ENCODE assay signal across 14 cellular contexts in the genomic region with DNA sequence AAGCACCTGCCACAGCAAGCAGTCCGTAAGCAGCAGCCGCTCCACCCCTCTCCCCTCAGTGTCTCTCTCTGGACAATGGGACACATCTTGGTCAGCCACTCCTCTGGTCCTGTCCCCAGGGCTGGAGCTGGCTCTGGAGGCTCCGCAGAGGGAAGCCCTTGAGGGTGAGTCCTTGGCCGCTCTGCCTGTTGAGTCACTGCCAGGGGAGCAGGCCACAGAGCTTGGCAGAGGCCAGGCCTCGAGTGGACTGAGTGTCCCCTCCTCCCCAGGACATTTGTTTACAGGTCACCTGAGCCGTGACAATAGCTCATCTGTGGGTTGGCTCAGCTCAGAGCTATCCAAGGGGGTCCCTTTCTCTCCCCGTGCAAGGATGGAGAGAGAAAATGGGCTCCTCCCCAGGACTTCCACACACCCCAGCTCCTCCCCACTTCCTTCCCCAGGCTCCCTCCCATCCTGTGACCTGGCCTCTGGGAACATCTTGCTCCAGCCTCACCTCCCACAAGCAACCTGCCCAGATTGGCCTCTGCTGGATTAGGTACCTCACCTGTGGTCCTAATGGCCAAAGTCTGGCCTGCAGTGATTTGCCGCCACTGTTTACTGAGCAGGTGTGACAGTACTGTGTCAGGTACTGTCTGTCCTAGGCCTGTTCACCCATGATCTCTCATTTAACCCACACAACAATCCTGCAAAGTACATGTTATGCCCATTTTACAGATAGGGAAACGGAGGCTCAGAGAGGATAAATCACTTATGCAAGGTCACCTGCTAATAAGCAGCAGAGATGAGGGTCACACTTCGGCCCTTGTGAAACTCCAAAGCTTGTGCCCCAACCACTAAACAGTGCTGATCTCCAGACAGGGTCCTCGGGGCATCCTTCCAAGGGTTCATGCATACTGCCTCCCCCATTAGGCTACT. TPM values are rescaled to one million over a fixed set of nuclear protein-coding genes. Genes with fewer than 3 reads are reported as not detected.
DNase-seq lines count a peak whose midpoint lies in the region; ATAC-seq and TF ChIP-seq lines count a peak whose summit lies in the region.
"Had no signal": no experiment of that assay in that cellular context is flagged by ENCODE, and none has a peak within 500 bp of the region (broad histone marks: within the 10 kb centered on the region; RNA-seq: fewer than 3 reads in every experiment).

No MANE protein-coding gene starts in this region.

- TF ChIP-seq RAD21 in SK-N-SH (IDR thresholded peaks at IDR 0.05; ENCODE audit: low read length) = no peak

- no peak overlapping the region for H3K4me3 Mint-ChIP-seq in glutamatergic neuron (ENCODE audit: unreplicated experiment)
- H3K4me3 Mint-ChIP-seq: central memory CD8-positive, alpha-beta T cell; natural killer cell; stimulated activated naive CD8-positive, alpha-beta T cell treated with anti-CD3 and anti-CD28 coated beads, Interleukin-15, amount 100 ng/mL, for 72 hours had no signal

- POLR2A ChIA-PET in SK-N-SH (lab: Yijun Ruan, JAX) = no interaction called here

- H3K79me2 ChIP-seq in SK-N-SH (ENCODE audit: insufficient read depth) = no peaks in the 10 kb centered on the region

- H3K9ac ChIP-seq in SK-N-SH = no peak overlapping the region

- no peaks in the 10 kb centered on the region for H3K36me3 Mint-ChIP-seq in glutamatergic neuron (ENCODE audit: unreplicated experiment)
- H3K36me3 Mint-ChIP-seq: natural killer cell had no signal

- H3K9me3 ChIP-seq in SK-N-SH (no peaks in the 10 kb centered on the region), tibial artery (no peaks in the 10 kb centered on the region)

- H3K9me2 ChIP-seq in SK-N-SH = no peaks in the 10 kb centered on the region

- no peak for DNase-seq in SK-N-SH
- DNase-seq in cerebellum (ENCODE audit: low spot score) = peak; percentile 74
- DNase-seq in left lobe of liver (ENCODE audit: low spot score) = peak; percentile 86
- peak; percentile 49 to 83 for DNase-seq in tibial artery
- no peak for DNase-seq in glutamatergic neuron
- no peak for DNase-seq in NCI-H1930 (lab: John Stamatoyannopoulos, UW)
- DNase-seq: activated T-cell treated with anti-CD3 and anti-CD28 coated beads for 4 hours; natural killer cell; stimulated activated CD4-positive, alpha-beta T cell treated with anti-CD3 and anti-CD28 coated beads, Interleukin-2, amount 100 ng/mL, for 24 hours; stimulated activated naive CD8-positive, alpha-beta T cell treated with anti-CD3 and anti-CD28 coated beads, Interleukin-15, amount 100 ng/mL, for 72 hours had no signal

- H3K27me3 ChIP-seq in SK-N-SH (ENCODE audit: insufficient read depth) = no peaks in the 10 kb centered on the region
- peaks cover 0 to 4% of the 10 kb centered on the region in 2 donors for H3K27me3 ChIP-seq in tibial artery

- peaks cover 12% of the 10 kb centered on the region for H3K27me3 Mint-ChIP-seq in glutamatergic neuron (ENCODE audit: unreplicated experiment)

- peaks cover 3% of the 10 kb centered on the region for H3F3A ChIP-seq in SK-N-SH (replicated peaks; ENCODE audit: insufficient read depth)

- H2AFZ ChIP-seq in SK-N-SH (ENCODE audit: low read depth) = no peak overlapping the region

- no peak overlapping the region for H3K27ac Mint-ChIP-seq in glutamatergic neuron (ENCODE audit: unreplicated experiment)
- H3K27ac Mint-ChIP-seq: natural killer cell had no signal

- no peak overlapping the region for H3K4me3 ChIP-seq in SK-N-SH (ENCODE audit: low read depth in 2 of 2, low read length in 1 of 2)
- no peak overlapping the region for H3K4me3 ChIP-seq in tibial artery

- 84% methylated on average over 6 of the region's 11 CpGs for whole genome bisulfite sequencing in SK-N-SH (ENCODE audit: low lambda C conversion rate)

- TF ChIP-seq EP300 in SK-N-SH (IDR thresholded peaks at IDR 0.05; ENCODE audit: borderline replicate concordance in 1 of 2, low read depth in 1 of 2, low read length in 1 of 2) = no peak

- H3K27ac ChIP-seq in SK-N-SH (ENCODE audit: low read depth in 2 of 2, low read length in 1 of 2) (no peak overlapping the region), tibial artery (peak overlapping the region in 1 of 2 donors; percentile 18)

- no peak for TF ChIP-seq CTCF in SK-N-SH (IDR thresholded peaks at IDR 0.05)
- TF ChIP-seq CTCF in tibial artery (IDR thresholded peaks at IDR 0.05) = no peak
- no peak for TF ChIP-seq CTCF in glutamatergic neuron (IDR thresholded peaks at IDR 0.05; ENCODE audit: partially characterized antibody, unreplicated experiment)

- no peaks in the 10 kb centered on the region for H3K36me3 ChIP-seq in SK-N-SH (replicated peaks in 1 of 2; ENCODE audit: control insufficient read depth in 1 of 2, insufficient read depth in 2 of 2, low read length in 1 of 2)
- H3K36me3 ChIP-seq in tibial artery = no peaks in the 10 kb centered on the region

- H3K4me1 ChIP-seq in SK-N-SH (ENCODE audit: control insufficient read depth in 1 of 2, insufficient read depth in 2 of 2, low read depth in 1 of 2, low read length in 1 of 2) (peaks cover 0 to 8% of the 10 kb centered on the region in 2 experiments; a peak in 1 of 4 replicates), tibial artery (peaks cover under 1 to 29% (median 19%) of the 10 kb centered on the region in 4 donors)

- H3K4me2 ChIP-seq in SK-N-SH = no peak overlapping the region

- H3K9me3 Mint-ChIP-seq in glutamatergic neuron (ENCODE audit: unreplicated experiment) = peaks cover 7% of the 10 kb centered on the region
- H3K9me3 Mint-ChIP-seq: central memory CD8-positive, alpha-beta T cell; natural killer cell; stimulated activated naive CD8-positive, alpha-beta T cell treated with anti-CD3 and anti-CD28 coated beads, Interleukin-15, amount 100 ng/mL, for 72 hours had no signal

- ATAC-seq in SK-N-SH treated with all-trans-retinoic acid at 6 μM for 48 hours (peak; percentile 20; the same call in 1 of the 3 replicates), left lobe of liver (peak; percentile 83), HG03432 (IDR thresholded peaks at IDR 0.05; ENCODE audit: unreplicated experiment) (no peak)
- ATAC-seq: natural killer cell; stimulated activated naive CD8-positive, alpha-beta T cell treated with anti-CD3 and anti-CD28 coated beads, Interleukin-15, amount 100 ng/mL, for 72 hours had no signal

- intact Hi-C loops in tibial artery (cut with DNase I; ENCODE audit: low total_unique reads) = no loop called here

- peaks cover 19% of the 10 kb centered on the region for H3K4me1 Mint-ChIP-seq in glutamatergic neuron (ENCODE audit: low read depth, unreplicated experiment)

- no peaks in the 10 kb centered on the region for H4K20me1 ChIP-seq in SK-N-SH (ENCODE audit: insufficient read depth)

- CTCF ChIA-PET in SK-N-SH (lab: Yijun Ruan, JAX) = interaction anchor here (0.8 to 5.0 kb wide), 5 partner anchors 10 to 265 kb away, joined by 3 to 24 read pairs (median 4); no protein-coding TSS in a partner anchor

TF ChIP-seq in SK-N-SH treated with all-trans-retinoic acid at 6 μM for 48 hours, 23 proteins besides CTCF, POLR2A, EP300 and RAD21 (continues in another document):
- no peak for TF ChIP-seq OSR1 (CRISPR knock-in tag; IDR thresholded peaks at IDR 0.05)
- TF ChIP-seq ESRRG (CRISPR knock-in tag; IDR thresholded peaks at IDR 0.05) = no peak
- TF ChIP-seq, protein P1, sequence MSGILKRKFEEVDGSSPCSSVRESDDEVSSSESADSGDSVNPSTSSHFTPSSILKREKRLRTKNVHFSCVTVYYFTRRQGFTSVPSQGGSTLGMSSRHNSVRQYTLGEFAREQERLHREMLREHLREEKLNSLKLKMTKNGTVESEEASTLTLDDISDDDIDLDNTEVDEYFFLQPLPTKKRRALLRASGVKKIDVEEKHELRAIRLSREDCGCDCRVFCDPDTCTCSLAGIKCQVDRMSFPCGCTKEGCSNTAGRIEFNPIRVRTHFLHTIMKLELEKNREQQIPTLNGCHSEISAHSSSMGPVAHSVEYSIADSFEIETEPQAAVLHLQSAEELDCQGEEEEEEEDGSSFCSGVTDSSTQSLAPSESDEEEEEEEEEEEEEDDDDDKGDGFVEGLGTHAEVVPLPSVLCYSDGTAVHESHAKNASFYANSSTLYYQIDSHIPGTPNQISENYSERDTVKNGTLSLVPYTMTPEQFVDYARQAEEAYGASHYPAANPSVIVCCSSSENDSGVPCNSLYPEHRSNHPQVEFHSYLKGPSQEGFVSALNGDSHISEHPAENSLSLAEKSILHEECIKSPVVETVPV (CRISPR knock-in tag; IDR thresholded peaks at IDR 0.05) = no peak

TF ChIP-seq in SK-N-SH, 30 proteins besides CTCF, POLR2A, EP300 and RAD21 (continues in another document):
- no peak for TF ChIP-seq RXRA (IDR thresholded peaks at IDR 0.05; ENCODE audit: borderline replicate concordance, low read depth)
- TF ChIP-seq, protein P2, sequence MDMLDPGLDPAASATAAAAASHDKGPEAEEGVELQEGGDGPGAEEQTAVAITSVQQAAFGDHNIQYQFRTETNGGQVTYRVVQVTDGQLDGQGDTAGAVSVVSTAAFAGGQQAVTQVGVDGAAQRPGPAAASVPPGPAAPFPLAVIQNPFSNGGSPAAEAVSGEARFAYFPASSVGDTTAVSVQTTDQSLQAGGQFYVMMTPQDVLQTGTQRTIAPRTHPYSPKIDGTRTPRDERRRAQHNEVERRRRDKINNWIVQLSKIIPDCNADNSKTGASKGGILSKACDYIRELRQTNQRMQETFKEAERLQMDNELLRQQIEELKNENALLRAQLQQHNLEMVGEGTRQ (IDR thresholded peaks at IDR 0.05; ENCODE audit: borderline replicate concordance, low read depth, low read length) = no peak
- no peak for TF ChIP-seq GATA2 (CRISPR knock-in tag; IDR thresholded peaks at IDR 0.05)
- no peak for TF ChIP-seq NRF1 (IDR thresholded peaks at IDR 0.05; ENCODE audit: low read depth, low read length)

RNA-seq across cellular contexts. Expression of a gene that starts 4.8 kb away (rescaled TPM):
- polyA plus RNA-seq in SK-N-SH (2012; rRNA removed) = 0.97 and 1.6 TPM in 2 replicates
- polyA plus RNA-seq in SK-N-SH (2012; cell fraction: cytosol; rRNA removed) = 0.71 and 1.2 TPM in 2 replicates
- polyA plus RNA-seq in SK-N-SH (2012; cell fraction: nucleus; rRNA removed) = 0.95 and 2.1 TPM in 2 replicates
- total RNA-seq in cerebellum (1.8 TPM), left lobe of liver (not detected), glutamatergic neuron (ENCODE audit: unreplicated experiment) (1.1 TPM)
- total RNA-seq: natural killer cell had no signal

RNA-seq across cellular contexts. Expression of a gene that starts 25.0 kb away (rescaled TPM):
- 0.37 and 0.41 TPM in 2 replicates for polyA plus RNA-seq in SK-N-SH (2012; rRNA removed)
- 0.18 and 0.25 TPM in 2 replicates for polyA plus RNA-seq in SK-N-SH (2012; cell fraction: cytosol; rRNA removed)
- 2.0 and 2.4 TPM in 2 replicates for polyA plus RNA-seq in SK-N-SH (2012; cell fraction: nucleus; rRNA removed)
- total RNA-seq in cerebellum = 0.45 TPM
- total RNA-seq in left lobe of liver = not detected
- total RNA-seq in glutamatergic neuron (ENCODE audit: unreplicated experiment) = not detected
- total RNA-seq: glomerular endothelial cell, natural killer cell had no signal

RNA-seq across cellular contexts. Expression of a gene that starts 46.8 kb away (rescaled TPM):
- polyA plus RNA-seq in SK-N-SH (2012; rRNA removed) = 0.03 TPM in 2 replicates
- 0.01 TPM in 1 of 2 replicates, not detected in the other for polyA plus RNA-seq in SK-N-SH (2012; cell fraction: cytosol; rRNA removed)
- polyA plus RNA-seq in SK-N-SH (2012; cell fraction: nucleus; rRNA removed) = 0.24 and 0.46 TPM in 2 replicates
- total RNA-seq in cerebellum = not detected
- total RNA-seq in left lobe of liver = 0.08 TPM
- 0.34 TPM for total RNA-seq in glutamatergic neuron (ENCODE audit: unreplicated experiment)
- total RNA-seq: glomerular endothelial cell had no signal

RNA-seq across cellular contexts. Expression of a gene that starts 50.8 kb away (rescaled TPM):
- polyA plus RNA-seq in SK-N-SH (2012; rRNA removed) = 0.05 and 0.23 TPM in 2 replicates
- 0.03 and 0.08 TPM in 2 replicates for polyA plus RNA-seq in SK-N-SH (2012; cell fraction: cytosol; rRNA removed)
- polyA plus RNA-seq in SK-N-SH (2012; cell fraction: nucleus; rRNA removed) = 0.06 and 0.11 TPM in 2 replicates
- total RNA-seq in cerebellum (0.36 TPM), left lobe of liver (1.2 TPM), glutamatergic neuron (ENCODE audit: unreplicated experiment) (not detected)
- total RNA-seq: glomerular endothelial cell, natural killer cell had no signal

Comparison
In these comparisons a context has a peak if more than half of its experiments do, and no peak if none do; other contexts are left out.
1. DNase-seq: peak in cerebellum (single experiment), left lobe of liver (single experiment) and tibial artery (2 of 2); none in SK-N-SH (single experiment), glutamatergic neuron (single experiment) and NCI-H1930 (0 of 2).